In the genomic region with DNA sequence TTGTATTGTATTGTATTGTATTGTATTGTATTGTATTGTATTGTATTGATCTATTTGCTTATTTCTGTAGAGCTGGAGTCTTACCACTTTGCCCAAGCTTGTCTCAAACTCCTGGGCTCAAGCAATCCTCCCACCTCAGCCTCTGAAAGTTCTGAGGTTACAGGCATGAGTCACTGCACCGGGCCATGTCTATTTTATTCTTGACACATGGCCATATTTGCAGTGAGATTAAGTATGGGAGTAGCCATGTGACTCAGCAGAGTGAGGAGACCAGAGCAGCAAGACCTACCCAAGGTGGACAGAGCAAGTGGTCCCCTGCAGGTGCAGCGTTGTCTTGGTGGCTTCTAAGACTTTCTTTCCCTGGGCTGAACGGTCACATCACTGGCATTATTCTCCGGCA, we compare ENCODE assay signal across 1 cellular context.
A peak's percentile ranks its signal among the peaks of the same experiment; 100 is the strongest.
TF ChIP-seq lines count a peak whose summit lies in the region.

No MANE protein-coding gene starts in this region.

TF ChIP-seq in K562, 482 proteins besides CTCF, POLR2A, EP300 and RAD21 (continued from another document and continues in another):
- TF ChIP-seq, protein P1, sequence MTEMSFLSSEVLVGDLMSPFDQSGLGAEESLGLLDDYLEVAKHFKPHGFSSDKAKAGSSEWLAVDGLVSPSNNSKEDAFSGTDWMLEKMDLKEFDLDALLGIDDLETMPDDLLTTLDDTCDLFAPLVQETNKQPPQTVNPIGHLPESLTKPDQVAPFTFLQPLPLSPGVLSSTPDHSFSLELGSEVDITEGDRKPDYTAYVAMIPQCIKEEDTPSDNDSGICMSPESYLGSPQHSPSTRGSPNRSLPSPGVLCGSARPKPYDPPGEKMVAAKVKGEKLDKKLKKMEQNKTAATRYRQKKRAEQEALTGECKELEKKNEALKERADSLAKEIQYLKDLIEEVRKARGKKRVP (CRISPR knock-in tag; IDR thresholded peaks at IDR 0.05) = no peak
- TF ChIP-seq CBFA2T2 (conservative IDR thresholded peaks at IDR 0.05) (peak; percentile 44; the same call in 1 of the 2 replicates), SNRNP70 (optimal IDR thresholded peaks at IDR 0.05; ENCODE audit: low read depth, low read length) (no peak), CBX5 (IDR thresholded peaks at IDR 0.05; ENCODE audit: borderline replicate concordance, low read depth) (no peak), KLF16 (IDR thresholded peaks at IDR 0.05) (no peak), COPS2 (conservative IDR thresholded peaks at IDR 0.05) (no peak), CCAR2 (IDR thresholded peaks at IDR 0.05; ENCODE audit: low read depth, low read length) (no peak), HDAC2 (IDR thresholded peaks at IDR 0.05) (no peak), SMARCA4 (IDR thresholded peaks at IDR 0.05) (peak; percentile 84), ZNF77 (CRISPR knock-in tag; IDR thresholded peaks at IDR 0.05) (no peak), ZNF766 (CRISPR knock-in tag; conservative IDR thresholded peaks at IDR 0.05) (no peak), FOXK1 (CRISPR knock-in tag; IDR thresholded peaks at IDR 0.05; ENCODE audit: borderline replicate concordance) (no peak), ZNF57 (CRISPR knock-in tag; IDR thresholded peaks at IDR 0.05) (no peak), NBN (IDR thresholded peaks at IDR 0.05; ENCODE audit: low read depth) (no peak), HDAC8 (tag; IDR thresholded peaks at IDR 0.05) (no peak), CAMTA2 (CRISPR knock-in tag; conservative IDR thresholded peaks at IDR 0.05) (no peak), NFXL1 (CRISPR knock-in tag; IDR thresholded peaks at IDR 0.05) (no peak), FIP1L1 (IDR thresholded peaks at IDR 0.05; ENCODE audit: low read depth, low read length, poor library complexity, severe bottlenecking) (no peak), ZNF133 (CRISPR knock-in tag; IDR thresholded peaks at IDR 0.05) (no peak), HNRNPUL1 (IDR thresholded peaks at IDR 0.05; ENCODE audit: low read length) (no peak), DACH1 (IDR thresholded peaks at IDR 0.05; ENCODE audit: partially characterized antibody) (no peak), KHSRP (IDR thresholded peaks at IDR 0.05) (no peak), ZEB2 (IDR thresholded peaks at IDR 0.05) (no peak), MAZ (CRISPR knock-in tag; conservative IDR thresholded peaks at IDR 0.05 in 1 of 2, IDR thresholded peaks at IDR 0.05 in 1 of 2) (no peak), ZNF134 (CRISPR knock-in tag; conservative IDR thresholded peaks at IDR 0.05) (no peak)
- TF ChIP-seq, protein P2, sequence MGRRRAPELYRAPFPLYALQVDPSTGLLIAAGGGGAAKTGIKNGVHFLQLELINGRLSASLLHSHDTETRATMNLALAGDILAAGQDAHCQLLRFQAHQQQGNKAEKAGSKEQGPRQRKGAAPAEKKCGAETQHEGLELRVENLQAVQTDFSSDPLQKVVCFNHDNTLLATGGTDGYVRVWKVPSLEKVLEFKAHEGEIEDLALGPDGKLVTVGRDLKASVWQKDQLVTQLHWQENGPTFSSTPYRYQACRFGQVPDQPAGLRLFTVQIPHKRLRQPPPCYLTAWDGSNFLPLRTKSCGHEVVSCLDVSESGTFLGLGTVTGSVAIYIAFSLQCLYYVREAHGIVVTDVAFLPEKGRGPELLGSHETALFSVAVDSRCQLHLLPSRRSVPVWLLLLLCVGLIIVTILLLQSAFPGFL (CRISPR knock-in tag; IDR thresholded peaks at IDR 0.05) = no peak
- TF ChIP-seq, protein P3, sequence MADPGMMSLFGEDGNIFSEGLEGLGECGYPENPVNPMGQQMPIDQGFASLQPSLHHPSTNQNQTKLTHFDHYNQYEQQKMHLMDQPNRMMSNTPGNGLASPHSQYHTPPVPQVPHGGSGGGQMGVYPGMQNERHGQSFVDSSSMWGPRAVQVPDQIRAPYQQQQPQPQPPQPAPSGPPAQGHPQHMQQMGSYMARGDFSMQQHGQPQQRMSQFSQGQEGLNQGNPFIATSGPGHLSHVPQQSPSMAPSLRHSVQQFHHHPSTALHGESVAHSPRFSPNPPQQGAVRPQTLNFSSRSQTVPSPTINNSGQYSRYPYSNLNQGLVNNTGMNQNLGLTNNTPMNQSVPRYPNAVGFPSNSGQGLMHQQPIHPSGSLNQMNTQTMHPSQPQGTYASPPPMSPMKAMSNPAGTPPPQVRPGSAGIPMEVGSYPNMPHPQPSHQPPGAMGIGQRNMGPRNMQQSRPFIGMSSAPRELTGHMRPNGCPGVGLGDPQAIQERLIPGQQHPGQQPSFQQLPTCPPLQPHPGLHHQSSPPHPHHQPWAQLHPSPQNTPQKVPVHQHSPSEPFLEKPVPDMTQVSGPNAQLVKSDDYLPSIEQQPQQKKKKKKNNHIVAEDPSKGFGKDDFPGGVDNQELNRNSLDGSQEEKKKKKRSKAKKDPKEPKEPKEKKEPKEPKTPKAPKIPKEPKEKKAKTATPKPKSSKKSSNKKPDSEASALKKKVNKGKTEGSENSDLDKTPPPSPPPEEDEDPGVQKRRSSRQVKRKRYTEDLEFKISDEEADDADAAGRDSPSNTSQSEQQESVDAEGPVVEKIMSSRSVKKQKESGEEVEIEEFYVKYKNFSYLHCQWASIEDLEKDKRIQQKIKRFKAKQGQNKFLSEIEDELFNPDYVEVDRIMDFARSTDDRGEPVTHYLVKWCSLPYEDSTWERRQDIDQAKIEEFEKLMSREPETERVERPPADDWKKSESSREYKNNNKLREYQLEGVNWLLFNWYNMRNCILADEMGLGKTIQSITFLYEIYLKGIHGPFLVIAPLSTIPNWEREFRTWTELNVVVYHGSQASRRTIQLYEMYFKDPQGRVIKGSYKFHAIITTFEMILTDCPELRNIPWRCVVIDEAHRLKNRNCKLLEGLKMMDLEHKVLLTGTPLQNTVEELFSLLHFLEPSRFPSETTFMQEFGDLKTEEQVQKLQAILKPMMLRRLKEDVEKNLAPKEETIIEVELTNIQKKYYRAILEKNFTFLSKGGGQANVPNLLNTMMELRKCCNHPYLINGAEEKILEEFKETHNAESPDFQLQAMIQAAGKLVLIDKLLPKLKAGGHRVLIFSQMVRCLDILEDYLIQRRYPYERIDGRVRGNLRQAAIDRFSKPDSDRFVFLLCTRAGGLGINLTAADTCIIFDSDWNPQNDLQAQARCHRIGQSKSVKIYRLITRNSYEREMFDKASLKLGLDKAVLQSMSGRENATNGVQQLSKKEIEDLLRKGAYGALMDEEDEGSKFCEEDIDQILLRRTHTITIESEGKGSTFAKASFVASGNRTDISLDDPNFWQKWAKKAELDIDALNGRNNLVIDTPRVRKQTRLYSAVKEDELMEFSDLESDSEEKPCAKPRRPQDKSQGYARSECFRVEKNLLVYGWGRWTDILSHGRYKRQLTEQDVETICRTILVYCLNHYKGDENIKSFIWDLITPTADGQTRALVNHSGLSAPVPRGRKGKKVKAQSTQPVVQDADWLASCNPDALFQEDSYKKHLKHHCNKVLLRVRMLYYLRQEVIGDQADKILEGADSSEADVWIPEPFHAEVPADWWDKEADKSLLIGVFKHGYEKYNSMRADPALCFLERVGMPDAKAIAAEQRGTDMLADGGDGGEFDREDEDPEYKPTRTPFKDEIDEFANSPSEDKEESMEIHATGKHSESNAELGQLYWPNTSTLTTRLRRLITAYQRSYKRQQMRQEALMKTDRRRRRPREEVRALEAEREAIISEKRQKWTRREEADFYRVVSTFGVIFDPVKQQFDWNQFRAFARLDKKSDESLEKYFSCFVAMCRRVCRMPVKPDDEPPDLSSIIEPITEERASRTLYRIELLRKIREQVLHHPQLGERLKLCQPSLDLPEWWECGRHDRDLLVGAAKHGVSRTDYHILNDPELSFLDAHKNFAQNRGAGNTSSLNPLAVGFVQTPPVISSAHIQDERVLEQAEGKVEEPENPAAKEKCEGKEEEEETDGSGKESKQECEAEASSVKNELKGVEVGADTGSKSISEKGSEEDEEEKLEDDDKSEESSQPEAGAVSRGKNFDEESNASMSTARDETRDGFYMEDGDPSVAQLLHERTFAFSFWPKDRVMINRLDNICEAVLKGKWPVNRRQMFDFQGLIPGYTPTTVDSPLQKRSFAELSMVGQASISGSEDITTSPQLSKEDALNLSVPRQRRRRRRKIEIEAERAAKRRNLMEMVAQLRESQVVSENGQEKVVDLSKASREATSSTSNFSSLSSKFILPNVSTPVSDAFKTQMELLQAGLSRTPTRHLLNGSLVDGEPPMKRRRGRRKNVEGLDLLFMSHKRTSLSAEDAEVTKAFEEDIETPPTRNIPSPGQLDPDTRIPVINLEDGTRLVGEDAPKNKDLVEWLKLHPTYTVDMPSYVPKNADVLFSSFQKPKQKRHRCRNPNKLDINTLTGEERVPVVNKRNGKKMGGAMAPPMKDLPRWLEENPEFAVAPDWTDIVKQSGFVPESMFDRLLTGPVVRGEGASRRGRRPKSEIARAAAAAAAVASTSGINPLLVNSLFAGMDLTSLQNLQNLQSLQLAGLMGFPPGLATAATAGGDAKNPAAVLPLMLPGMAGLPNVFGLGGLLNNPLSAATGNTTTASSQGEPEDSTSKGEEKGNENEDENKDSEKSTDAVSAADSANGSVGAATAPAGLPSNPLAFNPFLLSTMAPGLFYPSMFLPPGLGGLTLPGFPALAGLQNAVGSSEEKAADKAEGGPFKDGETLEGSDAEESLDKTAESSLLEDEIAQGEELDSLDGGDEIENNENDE (IDR thresholded peaks at IDR 0.05; ENCODE audit: low read depth, low read length) = no peak
- TF ChIP-seq, protein P4, sequence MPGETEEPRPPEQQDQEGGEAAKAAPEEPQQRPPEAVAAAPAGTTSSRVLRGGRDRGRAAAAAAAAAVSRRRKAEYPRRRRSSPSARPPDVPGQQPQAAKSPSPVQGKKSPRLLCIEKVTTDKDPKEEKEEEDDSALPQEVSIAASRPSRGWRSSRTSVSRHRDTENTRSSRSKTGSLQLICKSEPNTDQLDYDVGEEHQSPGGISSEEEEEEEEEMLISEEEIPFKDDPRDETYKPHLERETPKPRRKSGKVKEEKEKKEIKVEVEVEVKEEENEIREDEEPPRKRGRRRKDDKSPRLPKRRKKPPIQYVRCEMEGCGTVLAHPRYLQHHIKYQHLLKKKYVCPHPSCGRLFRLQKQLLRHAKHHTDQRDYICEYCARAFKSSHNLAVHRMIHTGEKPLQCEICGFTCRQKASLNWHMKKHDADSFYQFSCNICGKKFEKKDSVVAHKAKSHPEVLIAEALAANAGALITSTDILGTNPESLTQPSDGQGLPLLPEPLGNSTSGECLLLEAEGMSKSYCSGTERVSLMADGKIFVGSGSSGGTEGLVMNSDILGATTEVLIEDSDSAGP (CRISPR knock-in tag; IDR thresholded peaks at IDR 0.05) = no peak
- TF ChIP-seq, protein P5, sequence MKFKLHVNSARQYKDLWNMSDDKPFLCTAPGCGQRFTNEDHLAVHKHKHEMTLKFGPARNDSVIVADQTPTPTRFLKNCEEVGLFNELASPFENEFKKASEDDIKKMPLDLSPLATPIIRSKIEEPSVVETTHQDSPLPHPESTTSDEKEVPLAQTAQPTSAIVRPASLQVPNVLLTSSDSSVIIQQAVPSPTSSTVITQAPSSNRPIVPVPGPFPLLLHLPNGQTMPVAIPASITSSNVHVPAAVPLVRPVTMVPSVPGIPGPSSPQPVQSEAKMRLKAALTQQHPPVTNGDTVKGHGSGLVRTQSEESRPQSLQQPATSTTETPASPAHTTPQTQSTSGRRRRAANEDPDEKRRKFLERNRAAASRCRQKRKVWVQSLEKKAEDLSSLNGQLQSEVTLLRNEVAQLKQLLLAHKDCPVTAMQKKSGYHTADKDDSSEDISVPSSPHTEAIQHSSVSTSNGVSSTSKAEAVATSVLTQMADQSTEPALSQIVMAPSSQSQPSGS (CRISPR knock-in tag; IDR thresholded peaks at IDR 0.05) = no peak
- TF ChIP-seq, protein P6, sequence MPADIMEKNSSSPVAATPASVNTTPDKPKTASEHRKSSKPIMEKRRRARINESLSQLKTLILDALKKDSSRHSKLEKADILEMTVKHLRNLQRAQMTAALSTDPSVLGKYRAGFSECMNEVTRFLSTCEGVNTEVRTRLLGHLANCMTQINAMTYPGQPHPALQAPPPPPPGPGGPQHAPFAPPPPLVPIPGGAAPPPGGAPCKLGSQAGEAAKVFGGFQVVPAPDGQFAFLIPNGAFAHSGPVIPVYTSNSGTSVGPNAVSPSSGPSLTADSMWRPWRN (IDR thresholded peaks at IDR 0.05; ENCODE audit: low read depth) = peak; percentile 54; the same call in 1 of the 2 replicates
- TF ChIP-seq, protein P7, sequence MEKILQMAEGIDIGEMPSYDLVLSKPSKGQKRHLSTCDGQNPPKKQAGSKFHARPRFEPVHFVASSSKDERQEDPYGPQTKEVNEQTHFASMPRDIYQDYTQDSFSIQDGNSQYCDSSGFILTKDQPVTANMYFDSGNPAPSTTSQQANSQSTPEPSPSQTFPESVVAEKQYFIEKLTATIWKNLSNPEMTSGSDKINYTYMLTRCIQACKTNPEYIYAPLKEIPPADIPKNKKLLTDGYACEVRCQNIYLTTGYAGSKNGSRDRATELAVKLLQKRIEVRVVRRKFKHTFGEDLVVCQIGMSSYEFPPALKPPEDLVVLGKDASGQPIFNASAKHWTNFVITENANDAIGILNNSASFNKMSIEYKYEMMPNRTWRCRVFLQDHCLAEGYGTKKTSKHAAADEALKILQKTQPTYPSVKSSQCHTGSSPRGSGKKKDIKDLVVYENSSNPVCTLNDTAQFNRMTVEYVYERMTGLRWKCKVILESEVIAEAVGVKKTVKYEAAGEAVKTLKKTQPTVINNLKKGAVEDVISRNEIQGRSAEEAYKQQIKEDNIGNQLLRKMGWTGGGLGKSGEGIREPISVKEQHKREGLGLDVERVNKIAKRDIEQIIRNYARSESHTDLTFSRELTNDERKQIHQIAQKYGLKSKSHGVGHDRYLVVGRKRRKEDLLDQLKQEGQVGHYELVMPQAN (IDR thresholded peaks at IDR 0.05; ENCODE audit: borderline replicate concordance) = no peak
